ENCODE assay signal across 20 cellular contexts in the genomic region with DNA sequence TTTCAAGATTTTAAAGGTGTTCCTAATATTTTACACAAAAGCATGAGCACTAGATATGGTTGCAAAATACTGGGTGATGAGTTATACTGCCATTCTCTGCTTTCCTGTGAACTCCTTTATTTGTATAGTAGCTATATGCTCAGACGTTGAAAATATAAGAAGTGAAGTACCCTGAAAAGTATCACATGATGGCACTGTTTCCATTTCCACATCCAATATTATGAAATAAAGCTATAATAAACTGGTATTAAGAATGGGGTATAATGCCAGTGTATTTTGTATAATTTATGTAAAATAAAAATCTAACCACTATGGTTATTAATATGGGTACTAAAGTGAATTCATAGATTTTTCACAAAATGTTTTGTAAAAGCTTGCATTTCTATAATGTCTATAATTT.
"Had no signal": no experiment of that assay in that cellular context is flagged by ENCODE, and none has a peak within 500 bp of the region (broad histone marks: within the 10 kb centered on the region; RNA-seq: fewer than 3 reads in every experiment).

No MANE protein-coding gene starts in this region.

- H3K27ac ChIP-seq: adrenal gland, esophagus squamous epithelium, neutrophil, parathyroid adenoma, right lobe of liver, tibial nerve, vagina had no signal

- ATAC-seq: activated CD4-positive, alpha-beta T cell treated with anti-CD3 and anti-CD28 coated beads for 36 hours; activated naive CD4-positive, alpha-beta T cell treated with anti-CD3 and anti-CD28 coated beads, Interleukin-2, amount 50 U/mL, for 72 hours; left cardiac atrium; natural killer cell; right lobe of liver had no signal

- H3K27me3 ChIP-seq: adrenal gland, esophagus squamous epithelium, neutrophil, right lobe of liver, tibial nerve, vagina had no signal

- H3K9ac ChIP-seq: parathyroid adenoma had no signal

- H2AFZ ChIP-seq: parathyroid adenoma had no signal

- DNase-seq: activated CD4-positive, alpha-beta T cell treated with anti-CD3 and anti-CD28 coated beads for 36 hours; activated CD4-positive, alpha-beta T cell treated with anti-CD3 and anti-CD28 coated beads, Interleukin-2, amount 50 U/mL, for 48 hours; activated gamma-delta T cell treated with Interleukin-2 at 50 U/mL for 16 hours; activated T-cell treated with anti-CD3 and anti-CD28 coated beads for 4 hours; adrenal gland; dermis blood vessel endothelial cell; effector memory CD4-positive, alpha-beta T cell; esophagus squamous epithelium; left cardiac atrium; natural killer cell; right lobe of liver; small intestine; stimulated activated CD4-positive, alpha-beta T cell treated with anti-CD3 and anti-CD28 coated beads, Interleukin-15, amount 100 ng/mL, for 24 hours; stimulated activated CD4-positive, alpha-beta T cell treated with anti-CD3 and anti-CD28 coated beads, Interleukin-2, amount 100 ng/mL, for 48 hours had no signal

- H3K9me3 ChIP-seq: adrenal gland, esophagus squamous epithelium, neutrophil, right lobe of liver, tibial nerve, vagina had no signal

- H3K4me3 ChIP-seq: adrenal gland, esophagus squamous epithelium, lung, right lobe of liver, tibial nerve, vagina had no signal

- H3K79me2 ChIP-seq: parathyroid adenoma had no signal

- H3K36me3 ChIP-seq: adrenal gland, esophagus squamous epithelium, neutrophil, right lobe of liver, tibial nerve, vagina had no signal
